In genomic region chr3:187368765-187369450, GRCh38 we compare ENCODE assay signal across 8 cellular contexts. TPM values are rescaled to one million over a fixed set of nuclear protein-coding genes. Genes with fewer than 3 reads are reported as not detected.
DNase-seq lines count a peak whose midpoint lies in the region; ATAC-seq and TF ChIP-seq lines count a peak whose summit lies in the region.

No MANE protein-coding gene starts in this region.

- intact Hi-C loops in Right ventricle myocardium superior (cut with DNase I), result no loop called here

- no peak for TF ChIP-seq CTCF in DND-41 (IDR thresholded peaks at IDR 0.05; ENCODE audit: borderline replicate concordance, extremely low read depth, low read length, poor library complexity, severe bottlenecking)

- peak; percentile 16 for DNase-seq in DND-41
- DNase-seq in Right ventricle myocardium superior, result no peak
- no peak for DNase-seq in stimulated activated effector memory CD8-positive, alpha-beta T cell treated with anti-CD3 and anti-CD28 coated beads, Interleukin-12 subunit alpha, Interleukin-12 subunit beta, amount 100 ng/mL, for 72 hours (ENCODE audit: low spot score in 2 of 2)
- no peak for DNase-seq in GDM1 (lab: John Stamatoyannopoulos, UW)
- DNase-seq in glomerular visceral epithelial cell (ENCODE audit: extremely low spot score), result no peak
- DNase-seq in NCI-H1694 treated with DMSO at 0.1 percent for 48 hours (lab: John Stamatoyannopoulos, UW), result no peak

- H4K20me1 ChIP-seq in DND-41 (ENCODE audit: insufficient read depth, low read length), result no peaks in the 10 kb centered on the region

- peak overlapping the region; percentile 84 for H2AFZ ChIP-seq in DND-41 (ENCODE audit: low read depth, low read length)

- peak overlapping the region; percentile 64 for H3K9ac ChIP-seq in DND-41 (ENCODE audit: low read depth, low read length)

- peak overlapping the region; percentile 99 for H3K27ac Mint-ChIP-seq in stimulated activated effector memory CD8-positive, alpha-beta T cell treated with anti-CD3 and anti-CD28 coated beads, Interleukin-12 subunit alpha, Interleukin-12 subunit beta, amount 100 ng/mL, for 72 hours

- H3K27ac ChIP-seq in DND-41 (ENCODE audit: low read length), result peak overlapping the region; percentile 93

- no peaks in the 10 kb centered on the region for H3K27me3 ChIP-seq in DND-41 (ENCODE audit: insufficient read depth, low read length, poor library complexity)

- peaks cover 24% of the 10 kb centered on the region for H3K4me1 Mint-ChIP-seq in stimulated activated effector memory CD8-positive, alpha-beta T cell treated with anti-CD3 and anti-CD28 coated beads, Interleukin-12 subunit alpha, Interleukin-12 subunit beta, amount 100 ng/mL, for 72 hours

- H3K4me1 ChIP-seq in DND-41 (ENCODE audit: insufficient read depth, low read length), result peaks cover 29% of the 10 kb centered on the region

- no peaks in the 10 kb centered on the region for H3K9me3 ChIP-seq in DND-41 (ENCODE audit: insufficient read depth, low read length, severe bottlenecking)

- ATAC-seq in DND-41 (ENCODE audit: insufficient read depth, low read depth) (peak; percentile 58), HG02571 (IDR thresholded peaks at IDR 0.05; ENCODE audit: unreplicated experiment) (peak; percentile 34), SK-N-SH treated with all-trans-retinoic acid at 6 μM for 48 hours (peak; percentile 30), Right ventricle myocardium superior (ENCODE audit: poor library complexity) (peak; percentile 76)
- peak; percentile 37 for ATAC-seq in stimulated activated effector memory CD8-positive, alpha-beta T cell treated with anti-CD3 and anti-CD28 coated beads, Interleukin-12 subunit alpha, Interleukin-12 subunit beta, amount 100 ng/mL, for 72 hours

- H3K9me3 Mint-ChIP-seq in stimulated activated effector memory CD8-positive, alpha-beta T cell treated with anti-CD3 and anti-CD28 coated beads, Interleukin-12 subunit alpha, Interleukin-12 subunit beta, amount 100 ng/mL, for 72 hours, result no peaks in the 10 kb centered on the region

- peaks cover 5% of the 10 kb centered on the region for H3K36me3 Mint-ChIP-seq in stimulated activated effector memory CD8-positive, alpha-beta T cell treated with anti-CD3 and anti-CD28 coated beads, Interleukin-12 subunit alpha, Interleukin-12 subunit beta, amount 100 ng/mL, for 72 hours

- peak overlapping the region; percentile 79 for H3K4me3 Mint-ChIP-seq in stimulated activated effector memory CD8-positive, alpha-beta T cell treated with anti-CD3 and anti-CD28 coated beads, Interleukin-12 subunit alpha, Interleukin-12 subunit beta, amount 100 ng/mL, for 72 hours

- peak overlapping the region; percentile 18 to 58; a peak in 3 of 4 replicates for H3K4me3 ChIP-seq in DND-41 (ENCODE audit: low read depth in 1 of 2, low read length in 2 of 2)

- peaks cover 11% of the 10 kb centered on the region for H3K36me3 ChIP-seq in DND-41 (ENCODE audit: insufficient read depth, low read length)

- H3K4me2 ChIP-seq in DND-41 (ENCODE audit: insufficient read depth, low read length), result peak overlapping the region; percentile 77

- peaks cover 11% of the 10 kb centered on the region for H3K79me2 ChIP-seq in DND-41 (ENCODE audit: insufficient read depth, low read length)

TF ChIP-seq in SK-N-SH treated with all-trans-retinoic acid at 6 μM for 48 hours, 23 proteins besides CTCF, POLR2A, EP300 and RAD21:
- no peak for TF ChIP-seq BACH2 (CRISPR knock-in tag; IDR thresholded peaks at IDR 0.05; ENCODE audit: borderline replicate concordance)
- TF ChIP-seq OSR1 (CRISPR knock-in tag; IDR thresholded peaks at IDR 0.05), result no peak
- TF ChIP-seq, protein P1, sequence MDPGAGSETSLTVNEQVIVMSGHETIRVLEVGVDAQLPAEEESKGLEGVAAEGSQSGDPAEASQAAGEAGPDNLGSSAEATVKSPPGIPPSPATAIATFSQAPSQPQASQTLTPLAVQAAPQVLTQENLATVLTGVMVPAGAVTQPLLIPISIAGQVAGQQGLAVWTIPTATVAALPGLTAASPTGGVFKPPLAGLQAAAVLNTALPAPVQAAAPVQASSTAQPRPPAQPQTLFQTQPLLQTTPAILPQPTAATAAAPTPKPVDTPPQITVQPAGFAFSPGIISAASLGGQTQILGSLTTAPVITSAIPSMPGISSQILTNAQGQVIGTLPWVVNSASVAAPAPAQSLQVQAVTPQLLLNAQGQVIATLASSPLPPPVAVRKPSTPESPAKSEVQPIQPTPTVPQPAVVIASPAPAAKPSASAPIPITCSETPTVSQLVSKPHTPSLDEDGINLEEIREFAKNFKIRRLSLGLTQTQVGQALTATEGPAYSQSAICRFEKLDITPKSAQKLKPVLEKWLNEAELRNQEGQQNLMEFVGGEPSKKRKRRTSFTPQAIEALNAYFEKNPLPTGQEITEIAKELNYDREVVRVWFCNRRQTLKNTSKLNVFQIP (CRISPR knock-in tag; IDR thresholded peaks at IDR 0.05; ENCODE audit: borderline replicate concordance, low read depth), result no peak
- TF ChIP-seq, protein P2, sequence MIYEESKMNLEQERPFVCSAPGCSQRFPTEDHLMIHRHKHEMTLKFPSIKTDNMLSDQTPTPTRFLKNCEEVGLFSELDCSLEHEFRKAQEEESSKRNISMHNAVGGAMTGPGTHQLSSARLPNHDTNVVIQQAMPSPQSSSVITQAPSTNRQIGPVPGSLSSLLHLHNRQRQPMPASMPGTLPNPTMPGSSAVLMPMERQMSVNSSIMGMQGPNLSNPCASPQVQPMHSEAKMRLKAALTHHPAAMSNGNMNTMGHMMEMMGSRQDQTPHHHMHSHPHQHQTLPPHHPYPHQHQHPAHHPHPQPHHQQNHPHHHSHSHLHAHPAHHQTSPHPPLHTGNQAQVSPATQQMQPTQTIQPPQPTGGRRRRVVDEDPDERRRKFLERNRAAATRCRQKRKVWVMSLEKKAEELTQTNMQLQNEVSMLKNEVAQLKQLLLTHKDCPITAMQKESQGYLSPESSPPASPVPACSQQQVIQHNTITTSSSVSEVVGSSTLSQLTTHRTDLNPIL (CRISPR knock-in tag; IDR thresholded peaks at IDR 0.05; ENCODE audit: low read depth), result no peak
- no peak for TF ChIP-seq GLIS3 (CRISPR knock-in tag; IDR thresholded peaks at IDR 0.05)

RNA-seq across cellular contexts. Expression of gene RTP4, which starts 0.7 kb away (rescaled TPM):
- 0.70 TPM for total RNA-seq in Right ventricle myocardium superior
